In the genomic region with DNA sequence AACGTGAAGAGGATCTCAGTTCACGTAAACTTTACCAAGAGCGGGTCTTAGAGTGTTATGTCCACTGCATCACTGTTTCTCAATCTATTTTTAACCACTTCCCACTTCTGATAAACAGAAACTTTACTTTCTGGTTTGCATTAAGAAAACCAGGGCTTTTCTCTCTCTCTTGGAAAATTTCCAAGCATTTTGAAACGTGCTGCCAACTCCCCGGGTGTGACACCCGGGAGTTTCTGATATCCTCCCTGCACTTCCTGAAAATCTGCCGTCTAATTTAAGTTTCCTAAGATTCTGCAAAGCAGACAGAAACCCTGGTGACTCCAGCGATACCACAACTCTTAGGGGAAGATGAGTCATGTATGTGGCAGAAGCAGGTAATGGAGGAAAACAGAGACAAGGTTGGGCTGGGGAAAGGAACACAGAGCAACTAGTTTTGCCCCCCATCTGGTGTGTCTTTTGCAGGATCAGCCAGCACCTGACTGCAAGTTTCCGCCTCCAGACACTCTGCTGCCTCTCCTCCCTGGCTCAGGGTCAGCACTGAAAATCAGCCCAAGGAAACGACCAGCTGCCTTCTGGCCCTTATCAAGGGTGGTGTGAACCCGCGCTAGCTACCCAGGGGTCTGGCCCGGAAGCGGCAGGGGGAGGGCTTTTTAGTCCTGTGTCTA, we compare ENCODE assay signal across 8 cellular contexts.
DNase-seq lines count a peak whose midpoint lies in the region; ATAC-seq and TF ChIP-seq lines count a peak whose summit lies in the region.

No MANE protein-coding gene starts in this region.

- TF ChIP-seq CTCF in epithelial cell of esophagus (IDR thresholded peaks at IDR 0.05; ENCODE audit: insufficient read depth, low read depth, low read length, missing control alignments): no peak

- peak; percentile 14 for DNase-seq in NK-92 treated with Interleukin-12 subunit alpha and Interleukin-12 subunit beta, amount 100 ng/mL, for 24 hours (lab: John Stamatoyannopoulos, UW)
- DNase-seq in NK-92 (lab: John Stamatoyannopoulos, UW; ENCODE audit: unreplicated experiment) (no peak), RPMI8226 (peak; percentile 87), epithelial cell of esophagus (ENCODE audit: low read depth) (peak; percentile 84), pons (ENCODE audit: low spot score) (peak; percentile 49), NCI-H2196 (lab: John Stamatoyannopoulos, UW; ENCODE audit: unreplicated experiment) (no peak)

- ATAC-seq in GM19035 (IDR thresholded peaks at IDR 0.05; ENCODE audit: unreplicated experiment) (no peak), GM21723 (IDR thresholded peaks at IDR 0.05; ENCODE audit: unreplicated experiment) (no peak)

- H3K4me3 ChIP-seq in epithelial cell of esophagus (ENCODE audit: low read length): no peak overlapping the region

Comparison
In these comparisons a context has a peak if more than half of its experiments do, and no peak if none do; other contexts are left out.
1. DNase-seq: peak in NK-92 treated with Interleukin-12 subunit alpha and Interleukin-12 subunit beta, amount 100 ng/mL, for 24 hours (single experiment), RPMI8226 (single experiment), epithelial cell of esophagus (single experiment) and pons (single experiment); none in NK-92 (single experiment) and NCI-H2196 (single experiment).